In the genomic region with DNA sequence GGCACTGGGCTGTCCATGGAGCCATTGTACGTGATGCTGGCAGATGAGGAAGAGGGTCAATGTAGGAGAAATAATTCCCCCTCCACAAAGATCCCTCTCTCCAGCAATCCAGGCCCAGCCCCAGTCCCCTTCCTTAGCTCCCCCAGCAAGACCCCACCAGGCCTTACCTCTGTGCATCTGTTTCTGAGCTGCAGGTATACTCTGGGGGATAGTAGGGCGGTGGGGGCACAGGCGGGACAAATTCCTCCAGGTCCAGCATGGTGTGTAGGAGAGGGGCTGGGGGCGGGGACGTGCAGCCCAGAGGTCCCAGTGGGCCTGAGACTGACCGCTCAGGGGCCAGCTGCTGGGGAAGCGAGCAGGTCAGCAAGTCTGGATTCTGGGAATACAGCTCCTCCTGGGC, we compare ENCODE assay signal across 25 cellular contexts. TPM values are rescaled to one million over a fixed set of nuclear protein-coding genes. Genes with fewer than 3 reads are reported as not detected.
DNase-seq lines count a peak whose midpoint lies in the region; ATAC-seq and TF ChIP-seq lines count a peak whose summit lies in the region.
"Had no signal": no experiment of that assay in that cellular context is flagged by ENCODE, and none has a peak within 500 bp of the region (broad histone marks: within the 10 kb centered on the region; RNA-seq: fewer than 3 reads in every experiment).

No MANE protein-coding gene starts in this region.

- peaks cover 4% of the 10 kb centered on the region; the same call in 1 of the 2 replicates for H3F3A ChIP-seq in OCI-LY1 (ENCODE audit: insufficient read depth, low read length)
- H3F3A ChIP-seq in smooth muscle cell (ENCODE audit: low read depth) = peaks cover 9% of the 10 kb centered on the region

- H3K36me3 ChIP-seq in cardiac muscle cell (peaks cover 9% of the 10 kb centered on the region), heart right ventricle (peaks cover 0 to 28% (median 4%) of the 10 kb centered on the region in 9 donors), OCI-LY1 (ENCODE audit: insufficient read depth, low read length) (no peaks in the 10 kb centered on the region), smooth muscle cell (ENCODE audit: low read depth) (no peaks in the 10 kb centered on the region)

- H4K20me1 ChIP-seq in OCI-LY1 (ENCODE audit: insufficient read depth, low read length) (no peaks in the 10 kb centered on the region), smooth muscle cell (ENCODE audit: low read depth) (no peaks in the 10 kb centered on the region)

- H3K27me3 ChIP-seq in cardiac muscle cell (no peaks in the 10 kb centered on the region), heart right ventricle (no peaks in the 10 kb centered on the region), OCI-LY1 (ENCODE audit: insufficient read depth, low read length) (no peaks in the 10 kb centered on the region), smooth muscle cell (ENCODE audit: low read depth) (no peaks in the 10 kb centered on the region)
- H3K27me3 ChIP-seq: body of pancreas, stomach had no signal

- peaks cover 24% of the 10 kb centered on the region for H3K4me1 Mint-ChIP-seq in glutamatergic neuron (ENCODE audit: low read depth, unreplicated experiment)

- H3K27ac Mint-ChIP-seq in glutamatergic neuron (ENCODE audit: unreplicated experiment) = no peak overlapping the region

- peaks cover 12% of the 10 kb centered on the region for H3K27me3 Mint-ChIP-seq in glutamatergic neuron (ENCODE audit: unreplicated experiment)
- H3K27me3 Mint-ChIP-seq: activated naive CD8-positive, alpha-beta T cell; naive thymus-derived CD8-positive, alpha-beta T cell; type B pancreatic cell had no signal

- intact Hi-C loops in heart right ventricle (cut with DNase I) = loop anchor here in 8 of 10 donors (2.0 to 10.0 kb wide), 7 partner anchors 71 to 343 kb away; a partner anchor contains a TSS

- no peak for DNase-seq in cardiac muscle cell (ENCODE audit: low read depth in 1 of 2, low spot score in 1 of 2)
- DNase-seq in heart right ventricle = no peak
- peak; percentile 33 for DNase-seq in glutamatergic neuron
- DNase-seq in DMS 273 (lab: John Stamatoyannopoulos, UW; ENCODE audit: unreplicated experiment) = no peak
- DNase-seq in middle frontal gyrus (ENCODE audit: extremely low spot score, low spot score) = no peak
- DNase-seq in smooth muscle cell (lab: John Stamatoyannopoulos, UW; ENCODE audit: unreplicated experiment) = no peak
- DNase-seq: activated CD4-positive, alpha-beta T cell treated with anti-CD3 and anti-CD28 coated beads, Interleukin-2, amount 50 U/mL, for 1 hour; activated CD8-positive, alpha-beta memory T cell treated with anti-CD3 and anti-CD28 coated beads, Interleukin-2, amount 50 U/mL, for 4 hours; body of pancreas; effector CD4-positive, alpha-beta T cell; left cardiac atrium; MM.1S; naive thymus-derived CD8-positive, alpha-beta T cell; NCI-H1417 treated with DMSO at 0.1 percent for 48 hours; NCI-H2081 treated with DMSO at 0.1 percent for 48 hours; NCI-H82; OCI-M1; stomach had no signal

- no peak overlapping the region for H3K4me2 ChIP-seq in OCI-LY1 (ENCODE audit: low read length)
- H3K4me2 ChIP-seq in smooth muscle cell = no peak overlapping the region

- H3K9ac ChIP-seq in OCI-LY1 (ENCODE audit: low read length) (no peak overlapping the region; the same call in 1 of the 2 replicates), smooth muscle cell (ENCODE audit: low read depth) (no peak overlapping the region)
- H3K9ac ChIP-seq: parathyroid adenoma had no signal

- no peaks in the 10 kb centered on the region for H3K79me2 ChIP-seq in OCI-LY1 (ENCODE audit: insufficient read depth, low read length)
- peaks cover 8% of the 10 kb centered on the region for H3K79me2 ChIP-seq in smooth muscle cell (ENCODE audit: low read depth)
- H3K79me2 ChIP-seq: parathyroid adenoma had no signal

- ATAC-seq in heart right ventricle (no peak), HG03469 (IDR thresholded peaks at IDR 0.05; ENCODE audit: unreplicated experiment) (no peak)
- ATAC-seq: body of pancreas, left cardiac atrium, sciatic nerve, WTC11 had no signal

- H3K4me1 ChIP-seq in cardiac muscle cell (ENCODE audit: low read depth) = peaks cover 30% of the 10 kb centered on the region
- peaks cover 12 to 43% (median 35%) of the 10 kb centered on the region in 9 donors for H3K4me1 ChIP-seq in heart right ventricle
- H3K4me1 ChIP-seq in OCI-LY1 (ENCODE audit: insufficient read depth, low read length, severe bottlenecking) = peaks cover 51% of the 10 kb centered on the region
- H3K4me1 ChIP-seq in smooth muscle cell (ENCODE audit: low read depth) = peaks cover 23% of the 10 kb centered on the region

- H3K4me3 Mint-ChIP-seq in glutamatergic neuron (ENCODE audit: unreplicated experiment) = no peak overlapping the region
- H3K4me3 Mint-ChIP-seq: WTC11 had no signal

- no peak for TF ChIP-seq CTCF in cardiac muscle cell (IDR thresholded peaks at IDR 0.05; ENCODE audit: low read depth, low read length)
- no peak for TF ChIP-seq CTCF in heart right ventricle (IDR thresholded peaks at IDR 0.05)
- TF ChIP-seq CTCF in OCI-LY1 (IDR thresholded peaks at IDR 0.05; ENCODE audit: low read length) = no peak
- TF ChIP-seq CTCF in glutamatergic neuron (IDR thresholded peaks at IDR 0.05; ENCODE audit: partially characterized antibody, unreplicated experiment) = no peak
- TF ChIP-seq CTCF in smooth muscle cell (IDR thresholded peaks at IDR 0.05; ENCODE audit: borderline replicate concordance, insufficient read depth, poor library complexity, severe bottlenecking) = no peak

- H3K36me3 Mint-ChIP-seq in glutamatergic neuron (ENCODE audit: unreplicated experiment) = peaks cover 2% of the 10 kb centered on the region
- H3K36me3 Mint-ChIP-seq: activated naive CD8-positive, alpha-beta T cell had no signal

- H3K27ac ChIP-seq in cardiac muscle cell (peak overlapping the region; percentile 70), heart right ventricle (peak overlapping the region in 2 of 10 donors; percentile 33 to 60), OCI-LY1 (ENCODE audit: low read depth, low read length, poor library complexity, severe bottlenecking) (peak overlapping the region; percentile 54), smooth muscle cell (ENCODE audit: low read depth) (no peak overlapping the region)
- H3K27ac ChIP-seq: parathyroid adenoma had no signal

- 75 to 85% methylated on average over 7 of the region's 7 CpGs for WGBS in heart right ventricle, 2 donors
- WGBS in smooth muscle cell (ENCODE audit: low lambda C conversion rate) = 97% methylated on average over 7 of the region's 7 CpGs

- H3K4me3 ChIP-seq in cardiac muscle cell (no peak overlapping the region), heart right ventricle (no peak overlapping the region), OCI-LY1 (ENCODE audit: low read depth, low read length, poor library complexity, severe bottlenecking) (no peak overlapping the region), smooth muscle cell (no peak overlapping the region)
- H3K4me3 ChIP-seq: body of pancreas had no signal

- H3K9me2 ChIP-seq in OCI-LY1 (ENCODE audit: low read depth, low read length) = no peaks in the 10 kb centered on the region

- H3K9me3 ChIP-seq in cardiac muscle cell (ENCODE audit: low read depth) (no peaks in the 10 kb centered on the region), heart right ventricle (no peaks in the 10 kb centered on the region), OCI-LY1 (ENCODE audit: low read length) (no peaks in the 10 kb centered on the region), smooth muscle cell (replicated peaks; ENCODE audit: low read depth) (no peaks in the 10 kb centered on the region)
- H3K9me3 ChIP-seq: body of pancreas, stomach had no signal

- no peak overlapping the region for H2AFZ ChIP-seq in OCI-LY1 (ENCODE audit: low read length)
- H2AFZ ChIP-seq in smooth muscle cell (ENCODE audit: low read depth) = no peak overlapping the region

- H3K9me3 Mint-ChIP-seq in glutamatergic neuron (ENCODE audit: unreplicated experiment) = peaks cover 11% of the 10 kb centered on the region
- H3K9me3 Mint-ChIP-seq: naive thymus-derived CD8-positive, alpha-beta T cell; type B pancreatic cell; WTC11 had no signal

RNA-seq across cellular contexts. Expression of a gene that starts 3.7 kb away (rescaled TPM):
- total RNA-seq in cardiac muscle cell (39.5 and 46.2 TPM in 2 replicates), heart right ventricle (10 to 100 TPM in 7 of 10 donors, 1 to 10 TPM in 3; 8.6 to 21.0 (median 11.3) TPM), glutamatergic neuron (ENCODE audit: unreplicated experiment) (51.2 TPM), smooth muscle cell (7.0 and 14.7 TPM in 2 replicates)
- polyA plus RNA-seq in cardiac muscle cell (42.0 and 59.2 TPM in 2 replicates), heart right ventricle (10 to 100 TPM in 1 of 2 donors, 1 to 10 TPM in 1; 7.1 to 13.7 TPM), smooth muscle cell (26.5 and 30.9 TPM in 2 replicates)

RNA-seq across cellular contexts. Expression of a gene that starts 10.6 kb away (rescaled TPM):
- 67.3 and 109 TPM in 2 replicates for total RNA-seq in cardiac muscle cell
- polyA plus RNA-seq in cardiac muscle cell = 100 and 172 TPM in 2 replicates
- 10 to 100 TPM; 54.1 to 73.1 (median 60.1) TPM for total RNA-seq in heart right ventricle
- 100 to 1,000 TPM in 1 of 2 donors, 10 to 100 TPM in 1; 47.9 to 109 TPM for polyA plus RNA-seq in heart right ventricle
- total RNA-seq in glutamatergic neuron (ENCODE audit: unreplicated experiment) = 65.8 TPM
- 51.4 and 52.1 TPM in 2 replicates for total RNA-seq in smooth muscle cell
- 118 and 151 TPM in 2 replicates for polyA plus RNA-seq in smooth muscle cell

RNA-seq across cellular contexts. Expression of a gene that starts 21.7 kb away (rescaled TPM):
- total RNA-seq in cardiac muscle cell (57.3 and 65.3 TPM in 2 replicates), heart right ventricle (10 to 100 TPM; 12.5 to 21.9 (median 18.0) TPM), glutamatergic neuron (ENCODE audit: unreplicated experiment) (74.8 TPM), smooth muscle cell (23.6 and 25.5 TPM in 2 replicates)
- polyA plus RNA-seq in cardiac muscle cell (45.1 and 68.5 TPM in 2 replicates), heart right ventricle (10 to 100 TPM; 17.4 to 47.1 TPM), smooth muscle cell (23.5 and 32.2 TPM in 2 replicates)

RNA-seq across cellular contexts. Expression of a gene that starts 25.7 kb away (rescaled TPM):
- total RNA-seq in cardiac muscle cell (1.7 and 3.5 TPM in 2 replicates), heart right ventricle (1 to 10 TPM in 5 of 10 donors, under 1 TPM in 5; 0.68 to 1.7 (median 1.0) TPM), glutamatergic neuron (ENCODE audit: unreplicated experiment) (30.5 TPM), smooth muscle cell (0.49 and 0.72 TPM in 2 replicates)
- polyA plus RNA-seq in cardiac muscle cell (3.7 and 12.9 TPM in 2 replicates), heart right ventricle (1 to 10 TPM in 1 of 2 donors, under 1 TPM in 1; 0.81 to 3.2 TPM), smooth muscle cell (1.2 and 1.6 TPM in 2 replicates)

RNA-seq across cellular contexts. Expression of a gene that starts 43.1 kb away (rescaled TPM):
- 24.7 and 45.0 TPM in 2 replicates for total RNA-seq in cardiac muscle cell
- 31.9 and 50.2 TPM in 2 replicates for polyA plus RNA-seq in cardiac muscle cell
- 10 to 100 TPM; 13.1 to 25.8 (median 17.1) TPM for total RNA-seq in heart right ventricle
- 10 to 100 TPM; 33.9 to 49.7 TPM for polyA plus RNA-seq in heart right ventricle
- total RNA-seq in glutamatergic neuron (ENCODE audit: unreplicated experiment) = 26.1 TPM
- total RNA-seq in smooth muscle cell = 45.2 and 55.4 TPM in 2 replicates
- 98.4 and 109 TPM in 2 replicates for polyA plus RNA-seq in smooth muscle cell
